Comparison of ENCODE assay signal across 10 cellular contexts in the genomic region with DNA sequence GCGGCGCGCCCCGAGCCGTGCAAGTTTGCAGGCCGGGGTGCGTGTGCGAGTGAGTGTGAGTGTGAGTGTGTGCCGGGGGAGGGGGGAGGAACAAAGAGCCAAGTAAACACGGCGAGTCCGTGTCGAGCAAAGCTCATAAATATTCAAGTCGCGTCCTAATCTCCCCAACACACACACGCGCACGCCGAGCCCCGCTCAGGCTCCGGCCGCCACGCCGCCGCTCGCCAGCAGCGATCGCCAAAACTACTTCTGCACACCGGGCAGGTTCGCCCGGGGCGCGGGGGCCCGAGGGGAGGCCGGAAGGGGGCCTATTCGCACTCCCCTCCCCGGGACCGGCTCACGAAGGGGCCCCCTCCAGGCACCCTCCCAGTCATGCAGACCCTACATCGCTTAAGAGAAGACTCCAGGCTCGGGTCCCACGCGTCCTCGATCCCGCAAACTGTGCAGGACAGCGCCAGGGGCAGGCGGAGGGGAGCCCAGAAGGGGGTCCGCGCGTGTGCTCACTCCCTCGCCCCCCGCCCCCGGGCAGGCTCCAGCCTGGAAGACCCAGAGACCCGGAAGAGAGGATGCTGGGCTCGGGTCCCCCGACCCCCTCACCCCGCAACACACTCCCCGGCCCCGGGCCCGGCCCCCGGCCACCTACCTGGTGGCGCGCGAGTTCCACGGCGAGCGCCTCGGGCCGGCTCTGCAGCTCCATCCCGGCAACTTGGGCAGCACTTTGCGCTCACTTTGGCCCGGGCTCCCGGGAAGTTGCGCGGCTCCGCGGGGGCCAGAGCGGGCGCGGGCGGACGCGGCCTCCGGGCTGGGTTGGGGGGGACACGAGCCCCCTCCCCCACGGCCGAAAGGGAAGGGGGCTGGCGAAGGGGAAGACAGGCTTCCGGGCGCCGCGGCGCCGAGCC. TPM values are rescaled to one million over a fixed set of nuclear protein-coding genes. Genes with fewer than 3 reads are reported as not detected.
DNase-seq lines count a peak whose midpoint lies in the region; ATAC-seq and TF ChIP-seq lines count a peak whose summit lies in the region.
"Had no signal": no experiment of that assay in that cellular context is flagged by ENCODE, and none has a peak within 500 bp of the region (broad histone marks: within the 10 kb centered on the region; RNA-seq: fewer than 3 reads in every experiment).

No MANE protein-coding gene starts in this region.

- TF ChIP-seq CTCF in thoracic aorta (IDR thresholded peaks at IDR 0.05), result no peak

- H3K27ac Mint-ChIP-seq in activated CD8-positive, alpha-beta T cell treated with anti-CD3 and anti-CD28 coated beads, Interleukin-2, amount 10 ng/mL, durations not matched to agents 7 days and 5 days, result no peak overlapping the region
- no peak overlapping the region for H3K27ac Mint-ChIP-seq in activated T-helper 2 cell treated with anti-CD3 and anti-CD28 coated beads, Interferon-gamma antibody, Interleukin-2, Interleukin-4, amounts not matched to agents 10 μg/mL and 5 μg/mL and 100 μg/mL, durations not matched to agents 14 hours and 24 hours and 36 hours
- H3K27ac Mint-ChIP-seq: CD4-positive, CD25-positive, alpha-beta regulatory T cell had no signal

- H3K9ac ChIP-seq in iPS-18a (ENCODE audit: low read length), result peak overlapping the region; percentile 83

- no peaks in the 10 kb centered on the region for H3K36me3 Mint-ChIP-seq in activated CD8-positive, alpha-beta T cell treated with anti-CD3 and anti-CD28 coated beads, Interleukin-2, amount 10 ng/mL, durations not matched to agents 7 days and 5 days (ENCODE audit: low read depth)
- H3K36me3 Mint-ChIP-seq in activated T-helper 2 cell treated with anti-CD3 and anti-CD28 coated beads, Interferon-gamma antibody, Interleukin-2, Interleukin-4, amounts not matched to agents 10 μg/mL and 5 μg/mL and 100 μg/mL, durations not matched to agents 14 hours and 24 hours and 36 hours (ENCODE audit: low read depth), result no peaks in the 10 kb centered on the region
- H3K36me3 Mint-ChIP-seq: CD4-positive, CD25-positive, alpha-beta regulatory T cell had no signal

- ATAC-seq in activated CD8-positive, alpha-beta T cell treated with anti-CD3 and anti-CD28 coated beads, Interleukin-2, amount 10 ng/mL, durations not matched to agents 7 days and 5 days, result peak; percentile 9
- no peak for ATAC-seq in thoracic aorta (ENCODE audit: insufficient number of reproducible peaks, low FRiP score, low read depth)

- H3K4me3 Mint-ChIP-seq in activated CD8-positive, alpha-beta T cell treated with anti-CD3 and anti-CD28 coated beads, Interleukin-2, amount 10 ng/mL, durations not matched to agents 7 days and 5 days, result peak overlapping the region; percentile 15
- no peak overlapping the region for H3K4me3 Mint-ChIP-seq in activated T-helper 2 cell treated with anti-CD3 and anti-CD28 coated beads, Interferon-gamma antibody, Interleukin-2, Interleukin-4, amounts not matched to agents 10 μg/mL and 5 μg/mL and 100 μg/mL, durations not matched to agents 14 hours and 24 hours and 36 hours (ENCODE audit: low read depth)

- H3K27me3 ChIP-seq in iPS-18a (ENCODE audit: control insufficient read depth, insufficient read depth, low read length), result no peaks in the 10 kb centered on the region
- H3K27me3 ChIP-seq in thoracic aorta (replicated peaks; ENCODE audit: insufficient read depth), result peaks cover 11% of the 10 kb centered on the region

- H3K4me1 ChIP-seq in iPS-18a (ENCODE audit: control insufficient read depth, low read depth, low read length) (peaks cover 20% of the 10 kb centered on the region), thoracic aorta (ENCODE audit: control insufficient read depth in 1 of 2, low read depth in 2 of 2) (peaks cover 13 to 40% of the 10 kb centered on the region in 2 donors)

- DNase-seq in NCI-H82 (lab: John Stamatoyannopoulos, UW), result peak; percentile 61
- no peak for DNase-seq in NCI-H82 treated with DMSO at 0.1 percent for 48 hours (lab: John Stamatoyannopoulos, UW; ENCODE audit: unreplicated experiment)
- no peak for DNase-seq in activated CD8-positive, alpha-beta T cell treated with anti-CD3 and anti-CD28 coated beads, Interleukin-2, amount 10 ng/mL, durations not matched to agents 7 days and 5 days
- DNase-seq in thoracic aorta (ENCODE audit: low spot score), result no peak
- DNase-seq in activated T-helper 2 cell treated with anti-CD3 and anti-CD28 coated beads, Interferon-gamma antibody, Interleukin-2, Interleukin-4, amounts not matched to agents 10 μg/mL and 5 μg/mL and 100 μg/mL, durations not matched to agents 14 hours and 24 hours and 36 hours (ENCODE audit: low spot score), result no peak
- DNase-seq in kidney tubule cell (ENCODE audit: low spot score), result no peak
- DNase-seq in stimulated activated CD4-positive, alpha-beta T cell treated with anti-CD3 and anti-CD28 coated beads, Interleukin-4, amount 100 ng/mL, for 4 hours, result no peak
- DNase-seq: CD4-positive, CD25-positive, alpha-beta regulatory T cell had no signal

- peaks cover 59% of the 10 kb centered on the region for H3K27me3 Mint-ChIP-seq in activated CD8-positive, alpha-beta T cell treated with anti-CD3 and anti-CD28 coated beads, Interleukin-2, amount 10 ng/mL, durations not matched to agents 7 days and 5 days (ENCODE audit: low read depth)
- peaks cover 53% of the 10 kb centered on the region for H3K27me3 Mint-ChIP-seq in activated T-helper 2 cell treated with anti-CD3 and anti-CD28 coated beads, Interferon-gamma antibody, Interleukin-2, Interleukin-4, amounts not matched to agents 10 μg/mL and 5 μg/mL and 100 μg/mL, durations not matched to agents 14 hours and 24 hours and 36 hours (ENCODE audit: low read depth)

- H3K27ac ChIP-seq in iPS-18a (ENCODE audit: low read length) (no peak overlapping the region), thoracic aorta (no peak overlapping the region)

- CTCF ChIA-PET in activated CD8-positive, alpha-beta T cell treated with anti-CD3 and anti-CD28 coated beads, Interleukin-2, amount 10 ng/mL, durations not matched to agents 7 days and 5 days (lab: Charles Lee), result interaction anchor here (0.9 kb wide), 1 partner anchor 166 kb away, joined by 3 read pairs; no protein-coding TSS in a partner anchor

- intact Hi-C loops in activated T-helper 2 cell treated with anti-CD3 and anti-CD28 coated beads, Interferon-gamma antibody, Interleukin-2, Interleukin-4, amounts not matched to agents 10 μg/mL and 5 μg/mL and 100 μg/mL, durations not matched to agents 14 hours and 24 hours and 36 hours (cut with micrococcal nuclease), result loop anchor here (5.0 kb wide), 1 partner anchor 73 kb away; no protein-coding TSS in a partner anchor

- H3K9me3 ChIP-seq in iPS-18a (ENCODE audit: control insufficient read depth, low read depth, low read length) (no peaks in the 10 kb centered on the region), thoracic aorta (no peaks in the 10 kb centered on the region)

- POLR2A ChIA-PET in activated CD8-positive, alpha-beta T cell treated with anti-CD3 and anti-CD28 coated beads, Interleukin-2, amount 10 ng/mL, durations not matched to agents 7 days and 5 days (lab: Charles Lee), result no interaction called here

- H3K4me1 Mint-ChIP-seq in activated CD8-positive, alpha-beta T cell treated with anti-CD3 and anti-CD28 coated beads, Interleukin-2, amount 10 ng/mL, durations not matched to agents 7 days and 5 days (ENCODE audit: low read depth), result peaks cover 11% of the 10 kb centered on the region
- peaks cover 10% of the 10 kb centered on the region for H3K4me1 Mint-ChIP-seq in activated T-helper 2 cell treated with anti-CD3 and anti-CD28 coated beads, Interferon-gamma antibody, Interleukin-2, Interleukin-4, amounts not matched to agents 10 μg/mL and 5 μg/mL and 100 μg/mL, durations not matched to agents 14 hours and 24 hours and 36 hours (ENCODE audit: low read depth)

- H3K36me3 ChIP-seq in iPS-18a (ENCODE audit: control insufficient read depth, low read depth, low read length), result peaks cover 16% of the 10 kb centered on the region
- no peaks in the 10 kb centered on the region for H3K36me3 ChIP-seq in thoracic aorta

- no peaks in the 10 kb centered on the region for H3K9me3 Mint-ChIP-seq in activated CD8-positive, alpha-beta T cell treated with anti-CD3 and anti-CD28 coated beads, Interleukin-2, amount 10 ng/mL, durations not matched to agents 7 days and 5 days (ENCODE audit: insufficient read depth)
- H3K9me3 Mint-ChIP-seq in activated T-helper 2 cell treated with anti-CD3 and anti-CD28 coated beads, Interferon-gamma antibody, Interleukin-2, Interleukin-4, amounts not matched to agents 10 μg/mL and 5 μg/mL and 100 μg/mL, durations not matched to agents 14 hours and 24 hours and 36 hours, result no peaks in the 10 kb centered on the region

- H3K4me3 ChIP-seq in iPS-18a (ENCODE audit: low read length) (peak overlapping the region; percentile 82), thoracic aorta (peak overlapping the region; percentile 73)

RNA-seq across cellular contexts. Expression of gene PHF21B, which starts 0.7 kb away (rescaled TPM):
- total RNA-seq in activated CD8-positive, alpha-beta T cell treated with anti-CD3 and anti-CD28 coated beads, Interleukin-2, amount 10 ng/mL, durations not matched to agents 7 days and 5 days, result under 1 TPM in 1 of 2 experiments, not detected in 1; 0.68 TPM
- total RNA-seq in thoracic aorta, result 1 to 10 TPM in 1 of 2 donors, not detected in 1; 2.1 TPM
- 0.30 and 1.2 TPM in 2 replicates for total RNA-seq in activated T-helper 2 cell treated with anti-CD3 and anti-CD28 coated beads, Interferon-gamma antibody, Interleukin-2, Interleukin-4, amounts not matched to agents 10 μg/mL and 5 μg/mL and 100 μg/mL, durations not matched to agents 14 hours and 24 hours and 36 hours
- total RNA-seq: CD4-positive, CD25-positive, alpha-beta regulatory T cell; glomerular endothelial cell had no signal
